Comparison of ENCODE assay signal across 12 cellular contexts in the genomic region with DNA sequence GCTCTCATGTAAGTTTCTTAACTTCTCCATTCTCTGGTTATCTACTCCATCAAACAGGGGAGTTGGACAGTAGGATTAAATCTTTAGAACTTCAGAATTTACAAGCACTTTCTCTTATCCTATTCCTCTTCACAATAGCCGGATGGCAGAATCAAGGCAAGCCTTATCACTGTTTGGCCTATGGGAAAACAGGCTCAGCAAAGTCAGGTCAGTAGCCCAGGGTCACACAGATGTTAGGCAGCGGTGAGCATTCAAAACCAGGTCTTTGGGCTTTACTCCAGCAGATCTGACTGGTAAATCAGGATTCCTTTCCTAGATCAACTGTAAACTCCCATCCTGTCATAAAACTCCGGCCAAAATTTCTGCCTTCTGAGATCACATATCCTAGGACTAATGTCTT.
DNase-seq lines count a peak whose midpoint lies in the region; ATAC-seq and TF ChIP-seq lines count a peak whose summit lies in the region.
"Had no signal": no experiment of that assay in that cellular context is flagged by ENCODE, and none has a peak within 500 bp of the region (broad histone marks: within the 10 kb centered on the region; RNA-seq: fewer than 3 reads in every experiment).

No MANE protein-coding gene starts in this region.

- no peak for TF ChIP-seq POLR2A in transverse colon (IDR thresholded peaks at IDR 0.05)

- peak overlapping the region in 1 of 2 donors; percentile 8 for H3K9ac ChIP-seq in mucosa of rectum (ENCODE audit: low read depth in 1 of 2, low read length in 2 of 2)

- intact Hi-C loops in heart right ventricle (cut with DNase I), result no loop called here
- intact Hi-C loops in Right ventricle myocardium inferior (cut with DNase I), result no loop called here
- intact Hi-C loops in transverse colon (cut with DNase I; ENCODE audit: low total_unique reads), result no loop called here

- H3K9me3 Mint-ChIP-seq in endothelial cell (ENCODE audit: unreplicated experiment), result no peaks in the 10 kb centered on the region
- H3K9me3 Mint-ChIP-seq: activated B cell treated with CpG ODN at 0.5 μM for 24 hours, memory B cell had no signal

- H3K27ac ChIP-seq in heart right ventricle (peak overlapping the region in 4 of 10 donors; percentile 16 to 53 (median 42)), mucosa of rectum (ENCODE audit: low read depth in 2 of 2, low read length in 2 of 2) (peak overlapping the region; percentile 85 to 87), transverse colon (peak overlapping the region; percentile 54 to 82 (median 76))

- DNase-seq in heart right ventricle, result no peak
- DNase-seq in Right ventricle myocardium inferior (ENCODE audit: missing footprints), result no peak
- DNase-seq in endothelial cell (ENCODE audit: low spot score), result no peak
- DNase-seq in transverse colon, result no peak
- DNase-seq in Ammon's horn (ENCODE audit: low spot score), result no peak
- no peak for DNase-seq in NCI-H2196 treated with DMSO at 0.1 percent for 48 hours (lab: John Stamatoyannopoulos, UW; ENCODE audit: unreplicated experiment)
- DNase-seq: activated B cell treated with CpG ODN at 0.5 μM for 24 hours; activated naive CD4-positive, alpha-beta T cell; NCI-H2081 had no signal

- no peaks in the 10 kb centered on the region for H3K9me3 ChIP-seq in heart right ventricle
- no peaks in the 10 kb centered on the region for H3K9me3 ChIP-seq in mucosa of rectum (ENCODE audit: control insufficient read depth in 2 of 2, low read length in 2 of 2)
- H3K9me3 ChIP-seq in transverse colon, result peaks cover 0 to 5% of the 10 kb centered on the region in 2 donors

- no peak for TF ChIP-seq EP300 in transverse colon (IDR thresholded peaks at IDR 0.05; ENCODE audit: low read depth)

- ATAC-seq in heart right ventricle, result peak in 7 of 8 donors; percentile 22 to 69 (median 57)
- no peak for ATAC-seq in Right ventricle myocardium inferior
- ATAC-seq in GM19328 (IDR thresholded peaks at IDR 0.05; ENCODE audit: unreplicated experiment), result no peak

- H3K4me1 ChIP-seq in heart right ventricle (peaks cover 7 to 34% (median 24%) of the 10 kb centered on the region in 9 donors), mucosa of rectum (ENCODE audit: control insufficient read depth in 2 of 2, insufficient read depth in 2 of 2, low read length in 2 of 2) (peaks cover 12 to 41% of the 10 kb centered on the region in 2 donors), transverse colon (peaks cover 14 to 51% (median 31%) of the 10 kb centered on the region in 4 donors)

- H3K4me3 ChIP-seq in heart right ventricle (no peak overlapping the region), mucosa of rectum (ENCODE audit: low read length in 2 of 2) (no peak overlapping the region), transverse colon (no peak overlapping the region)

- in situ Hi-C loops in transverse colon (cut with MboI; ENCODE audit: low pct_ligation_motif_present in 1 of 4, low pct_unique_long_range_greater_than_20kb in 1 of 4, low sequenced_read_pairs in 3 of 4), result no loop called here

- no peak overlapping the region for H3K4me3 Mint-ChIP-seq in endothelial cell (ENCODE audit: unreplicated experiment)
- H3K4me3 Mint-ChIP-seq: activated B cell treated with CpG ODN at 0.5 μM for 24 hours, memory B cell had no signal

- 46 to 63% methylated on average over 3 of the region's 3 CpGs for WGBS in heart right ventricle, 2 donors
- 59 to 64% methylated on average over 2 to 3 of the region's 3 CpGs for WGBS in transverse colon (ENCODE audit: low coverage in 1 of 2), 2 donors

- H3K36me3 ChIP-seq in heart right ventricle (no peaks in the 10 kb centered on the region), mucosa of rectum (ENCODE audit: control insufficient read depth in 2 of 2, insufficient read depth in 2 of 2, low read length in 2 of 2) (no peaks in the 10 kb centered on the region), transverse colon (no peaks in the 10 kb centered on the region)

- peaks cover 39% of the 10 kb centered on the region for H3K4me1 Mint-ChIP-seq in endothelial cell (ENCODE audit: unreplicated experiment)
- H3K4me1 Mint-ChIP-seq: activated B cell treated with CpG ODN at 0.5 μM for 24 hours had no signal

- H3K36me3 Mint-ChIP-seq in endothelial cell (ENCODE audit: low read depth, unreplicated experiment), result no peaks in the 10 kb centered on the region
- H3K36me3 Mint-ChIP-seq: memory B cell had no signal

- H3K27me3 ChIP-seq in heart right ventricle (no peaks in the 10 kb centered on the region), mucosa of rectum (ENCODE audit: control insufficient read depth in 2 of 2, insufficient read depth in 2 of 2, low read length in 2 of 2) (no peaks in the 10 kb centered on the region), transverse colon (no peaks in the 10 kb centered on the region)

- H3K27me3 Mint-ChIP-seq in endothelial cell (ENCODE audit: unreplicated experiment), result peaks cover 4% of the 10 kb centered on the region
- H3K27me3 Mint-ChIP-seq: memory B cell had no signal

- peak overlapping the region; percentile 30 for H3K27ac Mint-ChIP-seq in endothelial cell (ENCODE audit: unreplicated experiment)
- H3K27ac Mint-ChIP-seq: activated B cell treated with CpG ODN at 0.5 μM for 24 hours, memory B cell had no signal

- TF ChIP-seq CTCF in heart right ventricle (IDR thresholded peaks at IDR 0.05) (no peak), endothelial cell (IDR thresholded peaks at IDR 0.05; ENCODE audit: unreplicated experiment) (no peak), transverse colon (IDR thresholded peaks at IDR 0.05) (no peak)

Comparison
In these comparisons a context has a peak if more than half of its experiments do, and no peak if none do; other contexts are left out.
1. ATAC-seq: peak in heart right ventricle (7 of 8); none in Right ventricle myocardium inferior (single experiment) and GM19328 (single experiment).